ENCODE assay signal across 9 cellular contexts in the genomic region with DNA sequence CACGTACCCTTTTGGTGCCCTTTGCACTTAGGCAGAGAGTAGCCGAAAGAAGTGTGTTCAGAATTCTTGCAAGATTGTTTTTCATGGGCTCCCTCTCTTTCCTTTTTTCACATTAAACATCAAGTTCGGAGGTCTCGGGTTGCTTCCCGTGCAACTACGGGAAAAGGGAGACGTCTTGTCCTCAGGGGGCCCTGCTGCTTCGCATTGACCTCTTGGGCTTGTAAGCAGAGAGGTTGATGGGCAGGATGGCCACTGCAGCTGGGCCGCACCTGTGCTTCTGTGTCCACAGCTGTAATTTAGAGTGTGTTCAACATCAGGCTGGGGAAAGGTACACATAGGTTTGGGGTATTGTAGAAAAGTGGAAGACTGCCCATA.
DNase-seq lines count a peak whose midpoint lies in the region; ATAC-seq and TF ChIP-seq lines count a peak whose summit lies in the region.
"Had no signal": no experiment of that assay in that cellular context is flagged by ENCODE, and none has a peak within 500 bp of the region (broad histone marks: within the 10 kb centered on the region; RNA-seq: fewer than 3 reads in every experiment).

No MANE protein-coding gene starts in this region.

- peaks cover 0 to 5% of the 10 kb centered on the region in 2 donors for H3K4me1 ChIP-seq in right atrium auricular region
- H3K4me1 ChIP-seq in prostate gland (replicated peaks), result no peaks in the 10 kb centered on the region

- no peak for ATAC-seq in GM21390 (IDR thresholded peaks at IDR 0.05; ENCODE audit: unreplicated experiment)

- intact Hi-C loops in prostate gland (cut with DNase I), result no loop called here

- H3K36me3 ChIP-seq in right atrium auricular region, result no peaks in the 10 kb centered on the region
- H3K36me3 ChIP-seq in prostate gland, result no peaks in the 10 kb centered on the region

- 61% methylated on average over 9 of the region's 9 CpGs for WGBS in prostate gland

- DNase-seq in DMS53 treated with DMSO at 0.1 percent for 48 hours (lab: John Stamatoyannopoulos, UW; ENCODE audit: unreplicated experiment) (peak; percentile 33), right atrium auricular region (ENCODE audit: low spot score) (no peak), prostate gland (ENCODE audit: low spot score) (no peak), NCI-H1930 (lab: John Stamatoyannopoulos, UW) (no peak), globus pallidus (ENCODE audit: low spot score) (no peak)
- DNase-seq in stimulated activated CD4-positive, alpha-beta T cell treated with anti-CD3 and anti-CD28 coated beads, Interleukin-15, amount 100 ng/mL, for 24 hours, result no peak
- DNase-seq: DND-41 had no signal

- TF ChIP-seq CTCF in WI38 (IDR thresholded peaks at IDR 0.05; ENCODE audit: low read depth, low read length) (no peak), right atrium auricular region (IDR thresholded peaks at IDR 0.05) (no peak), prostate gland (IDR thresholded peaks at IDR 0.05) (no peak)

- H3K4me3 ChIP-seq in WI38 (ENCODE audit: low read depth, low read length) (peak overlapping the region; percentile 54), right atrium auricular region (peak overlapping the region; percentile 44 to 60), prostate gland (peak overlapping the region; percentile 45 to 50)

- H3K27ac ChIP-seq in right atrium auricular region (peak overlapping the region in 1 of 2 donors; percentile 65), prostate gland (no peak overlapping the region)

- TF ChIP-seq POLR2A in prostate gland (IDR thresholded peaks at IDR 0.05), result no peak

- H3K9me3 ChIP-seq in right atrium auricular region (no peaks in the 10 kb centered on the region), prostate gland (no peaks in the 10 kb centered on the region)

- H3K27me3 ChIP-seq in right atrium auricular region (no peaks in the 10 kb centered on the region), prostate gland (replicated peaks; ENCODE audit: insufficient read depth) (no peaks in the 10 kb centered on the region)
